16 cellular contexts compared by ENCODE assay signal in the genomic region with DNA sequence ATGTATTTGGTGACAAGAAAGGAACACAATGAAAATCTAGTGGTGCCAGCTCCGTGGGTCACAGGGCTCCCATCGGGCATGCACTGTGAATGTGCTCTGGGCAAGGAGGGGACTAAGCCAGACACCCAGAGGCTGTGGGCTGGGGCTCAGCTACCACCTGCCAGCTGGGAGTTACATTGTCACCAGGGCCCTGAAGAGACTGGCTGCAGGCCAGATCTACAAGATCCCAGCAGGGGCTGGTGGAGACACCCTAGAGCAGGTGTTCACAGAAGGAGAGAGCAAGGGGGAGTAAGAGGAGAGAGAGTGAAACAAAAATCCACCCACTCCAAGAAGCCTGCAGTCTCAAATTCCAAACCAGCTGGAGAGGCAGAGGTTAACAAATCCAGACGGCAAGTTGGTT.
DNase-seq lines count a peak whose midpoint lies in the region; TF ChIP-seq lines count a peak whose summit lies in the region.
"Had no signal": no experiment of that assay in that cellular context is flagged by ENCODE, and none has a peak within 500 bp of the region (broad histone marks: within the 10 kb centered on the region; RNA-seq: fewer than 3 reads in every experiment).

No MANE protein-coding gene starts in this region.

- no peaks in the 10 kb centered on the region for H3K4me1 ChIP-seq in vagina
- H3K4me1 ChIP-seq: suprapubic skin had no signal

- no peak for TF ChIP-seq CTCF in vagina (IDR thresholded peaks at IDR 0.05)

- TF ChIP-seq POLR2A in vagina (IDR thresholded peaks at IDR 0.05): no peak

- no peak overlapping the region for H3K4me3 ChIP-seq in vagina
- H3K4me3 ChIP-seq: suprapubic skin had no signal

- H3K9me3 ChIP-seq in vagina: no peaks in the 10 kb centered on the region
- H3K9me3 ChIP-seq: suprapubic skin had no signal

- intact Hi-C loops in vagina (cut with DNase I): no loop called here

- no peak overlapping the region for H3K27ac ChIP-seq in vagina
- H3K27ac ChIP-seq: suprapubic skin had no signal

- H3K27me3 ChIP-seq in vagina: no peaks in the 10 kb centered on the region
- H3K27me3 ChIP-seq: suprapubic skin had no signal

- no peaks in the 10 kb centered on the region for H3K36me3 ChIP-seq in vagina
- H3K36me3 ChIP-seq: suprapubic skin had no signal

- DNase-seq in DMS53 treated with DMSO at 0.1 percent for 48 hours (lab: John Stamatoyannopoulos, UW; ENCODE audit: unreplicated experiment) (peak; percentile 41), NCI-H1436 (lab: John Stamatoyannopoulos, UW) (peak; percentile 83), NCI-H345 (lab: John Stamatoyannopoulos, UW) (peak; percentile 97), left kidney (ENCODE audit: low read depth, low spot score) (peak; percentile 41), middle frontal gyrus (ENCODE audit: extremely low spot score, low spot score) (no peak), vagina (ENCODE audit: extremely low spot score in 2 of 2) (no peak), activated gamma-delta T cell treated with Interleukin-2 at 50 U/mL for 16 hours (no peak)
- DNase-seq: activated effector memory CD4-positive, alpha-beta T cell treated with anti-CD3 and anti-CD28 coated beads, Interleukin-2, amount 50 U/mL, for 16 hours; aorta; foreskin fibroblast; midbrain; NCI-H526 treated with DMSO at 0.1 percent for 48 hours; stimulated activated CD4-positive, alpha-beta T cell treated with anti-CD3 and anti-CD28 coated beads, Interleukin-4, amount 100 ng/mL, for 24 hours; stimulated activated CD8-positive, alpha-beta memory T cell treated with anti-CD3 and anti-CD28 coated beads, Interleukin-4, amount 100 ng/mL, for 48 hours; T-helper 2 cell had no signal

Comparison
In these comparisons a context has a peak if more than half of its experiments do, and no peak if none do; other contexts are left out.
1. DNase-seq: peak in DMS53 treated with DMSO at 0.1 percent for 48 hours (single experiment), NCI-H1436 (single experiment), NCI-H345 (single experiment) and left kidney (single experiment); none in middle frontal gyrus (single experiment), vagina (0 of 2) and activated gamma-delta T cell treated with Interleukin-2 at 50 U/mL for 16 hours (single experiment).